1 cellular context compared by ENCODE assay signal in the genomic region with DNA sequence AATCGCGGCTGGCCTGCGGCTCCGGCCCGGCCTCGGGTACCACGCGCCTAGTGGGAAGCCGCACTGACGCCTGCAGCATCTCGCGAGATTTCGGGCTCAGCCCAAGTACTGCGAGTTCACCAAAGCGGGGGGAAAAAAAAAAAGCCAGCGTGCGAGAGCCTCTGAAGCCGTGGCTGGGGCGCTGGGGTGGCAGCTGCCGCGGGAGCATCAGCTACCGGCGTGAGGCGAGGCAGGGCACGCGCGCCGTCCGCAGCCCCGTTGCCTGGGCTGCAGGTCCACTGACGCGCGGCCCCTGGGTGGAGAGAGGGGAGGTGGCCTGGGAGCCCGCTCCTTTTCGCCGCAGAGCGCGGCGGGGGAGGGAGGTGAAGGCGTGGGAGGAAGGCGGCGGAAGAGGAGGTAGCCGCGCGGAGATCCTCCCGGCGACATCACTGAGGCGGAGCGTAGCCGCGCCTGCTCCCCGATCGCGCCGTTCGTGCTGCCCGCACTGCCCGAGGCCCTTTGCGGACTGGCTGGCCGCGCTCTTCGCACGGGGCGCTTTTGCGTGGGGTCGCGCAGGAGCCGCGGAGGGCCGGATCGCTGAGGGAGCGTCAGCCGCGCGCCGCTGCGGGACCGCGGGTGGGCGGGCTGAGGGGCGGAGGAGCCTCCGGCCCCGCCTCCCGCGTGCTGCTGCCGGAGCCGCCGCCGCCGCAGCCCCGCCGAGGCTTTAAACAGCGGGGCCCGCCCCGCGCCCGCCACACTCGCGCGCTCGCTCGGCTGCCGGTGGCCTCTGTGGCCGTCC.
TF ChIP-seq lines count a peak whose summit lies in the region.

A gene (plus strand): TSS at position 734 of the 778 bp plus-strand sequence. CDS start 189 bp downstream, outside the sequence.

TF ChIP-seq in HepG2, 621 proteins besides CTCF, POLR2A, EP300 and RAD21 (continued from another document and continues in another):
- TF ChIP-seq, protein P1, sequence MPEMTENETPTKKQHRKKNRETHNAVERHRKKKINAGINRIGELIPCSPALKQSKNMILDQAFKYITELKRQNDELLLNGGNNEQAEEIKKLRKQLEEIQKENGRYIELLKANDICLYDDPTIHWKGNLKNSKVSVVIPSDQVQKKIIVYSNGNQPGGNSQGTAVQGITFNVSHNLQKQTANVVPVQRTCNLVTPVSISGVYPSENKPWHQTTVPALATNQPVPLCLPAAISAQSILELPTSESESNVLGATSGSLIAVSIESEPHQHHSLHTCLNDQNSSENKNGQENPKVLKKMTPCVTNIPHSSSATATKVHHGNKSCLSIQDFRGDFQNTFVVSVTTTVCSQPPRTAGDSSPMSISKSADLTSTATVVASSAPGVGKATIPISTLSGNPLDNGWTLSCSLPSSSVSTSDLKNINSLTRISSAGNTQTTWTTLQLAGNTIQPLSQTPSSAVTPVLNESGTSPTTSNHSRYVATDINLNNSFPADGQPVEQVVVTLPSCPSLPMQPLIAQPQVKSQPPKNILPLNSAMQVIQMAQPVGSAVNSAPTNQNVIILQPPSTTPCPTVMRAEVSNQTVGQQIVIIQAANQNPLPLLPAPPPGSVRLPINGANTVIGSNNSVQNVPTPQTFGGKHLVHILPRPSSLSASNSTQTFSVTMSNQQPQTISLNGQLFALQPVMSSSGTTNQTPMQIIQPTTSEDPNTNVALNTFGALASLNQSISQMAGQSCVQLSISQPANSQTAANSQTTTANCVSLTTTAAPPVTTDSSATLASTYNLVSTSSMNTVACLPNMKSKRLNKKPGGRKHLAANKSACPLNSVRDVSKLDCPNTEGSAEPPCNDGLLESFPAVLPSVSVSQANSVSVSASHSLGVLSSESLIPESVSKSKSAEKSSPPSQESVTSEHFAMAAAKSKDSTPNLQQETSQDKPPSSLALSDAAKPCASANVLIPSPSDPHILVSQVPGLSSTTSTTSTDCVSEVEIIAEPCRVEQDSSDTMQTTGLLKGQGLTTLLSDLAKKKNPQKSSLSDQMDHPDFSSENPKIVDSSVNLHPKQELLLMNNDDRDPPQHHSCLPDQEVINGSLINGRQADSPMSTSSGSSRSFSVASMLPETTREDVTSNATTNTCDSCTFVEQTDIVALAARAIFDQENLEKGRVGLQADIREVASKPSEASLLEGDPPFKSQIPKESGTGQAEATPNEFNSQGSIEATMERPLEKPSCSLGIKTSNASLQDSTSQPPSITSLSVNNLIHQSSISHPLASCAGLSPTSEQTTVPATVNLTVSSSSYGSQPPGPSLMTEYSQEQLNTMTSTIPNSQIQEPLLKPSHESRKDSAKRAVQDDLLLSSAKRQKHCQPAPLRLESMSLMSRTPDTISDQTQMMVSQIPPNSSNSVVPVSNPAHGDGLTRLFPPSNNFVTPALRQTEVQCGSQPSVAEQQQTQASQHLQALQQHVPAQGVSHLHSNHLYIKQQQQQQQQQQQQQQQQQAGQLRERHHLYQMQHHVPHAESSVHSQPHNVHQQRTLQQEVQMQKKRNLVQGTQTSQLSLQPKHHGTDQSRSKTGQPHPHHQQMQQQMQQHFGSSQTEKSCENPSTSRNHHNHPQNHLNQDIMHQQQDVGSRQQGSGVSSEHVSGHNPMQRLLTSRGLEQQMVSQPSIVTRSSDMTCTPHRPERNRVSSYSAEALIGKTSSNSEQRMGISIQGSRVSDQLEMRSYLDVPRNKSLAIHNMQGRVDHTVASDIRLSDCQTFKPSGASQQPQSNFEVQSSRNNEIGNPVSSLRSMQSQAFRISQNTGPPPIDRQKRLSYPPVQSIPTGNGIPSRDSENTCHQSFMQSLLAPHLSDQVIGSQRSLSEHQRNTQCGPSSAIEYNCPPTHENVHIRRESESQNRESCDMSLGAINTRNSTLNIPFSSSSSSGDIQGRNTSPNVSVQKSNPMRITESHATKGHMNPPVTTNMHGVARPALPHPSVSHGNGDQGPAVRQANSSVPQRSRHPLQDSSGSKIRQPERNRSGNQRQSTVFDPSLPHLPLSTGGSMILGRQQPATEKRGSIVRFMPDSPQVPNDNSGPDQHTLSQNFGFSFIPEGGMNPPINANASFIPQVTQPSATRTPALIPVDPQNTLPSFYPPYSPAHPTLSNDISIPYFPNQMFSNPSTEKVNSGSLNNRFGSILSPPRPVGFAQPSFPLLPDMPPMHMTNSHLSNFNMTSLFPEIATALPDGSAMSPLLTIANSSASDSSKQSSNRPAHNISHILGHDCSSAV (CRISPR knock-in tag; IDR thresholded peaks at IDR 0.05; ENCODE audit: borderline replicate concordance), result no peak
- peak; percentile 71 for TF ChIP-seq POGZ (CRISPR knock-in tag; IDR thresholded peaks at IDR 0.05)
- no peak for TF ChIP-seq SRSF1 (optimal IDR thresholded peaks at IDR 0.05; ENCODE audit: low read depth, low read length)
- no peak for TF ChIP-seq ZFP36L1 (CRISPR knock-in tag; IDR thresholded peaks at IDR 0.05)
- TF ChIP-seq TGIF2 (CRISPR knock-in tag; IDR thresholded peaks at IDR 0.05), result no peak
- TF ChIP-seq ZNF816 (CRISPR knock-in tag; IDR thresholded peaks at IDR 0.05; ENCODE audit: borderline replicate concordance), result no peak
- no peak for TF ChIP-seq SNRNP70 (IDR thresholded peaks at IDR 0.05; ENCODE audit: low read depth, low read length)
- TF ChIP-seq SALL1 (CRISPR knock-in tag; IDR thresholded peaks at IDR 0.05), result peak; percentile 67
- TF ChIP-seq EHMT2 (IDR thresholded peaks at IDR 0.05; ENCODE audit: borderline replicate concordance, low read depth, low read length), result no peak
- no peak for TF ChIP-seq TBX2 (CRISPR knock-in tag; IDR thresholded peaks at IDR 0.05; ENCODE audit: borderline replicate concordance)
- TF ChIP-seq ZFP37 (CRISPR knock-in tag; IDR thresholded peaks at IDR 0.05; ENCODE audit: borderline replicate concordance), result no peak
- TF ChIP-seq MATR3 (CRISPR knock-in tag; IDR thresholded peaks at IDR 0.05), result no peak
- no peak for TF ChIP-seq SP5 (CRISPR knock-in tag; IDR thresholded peaks at IDR 0.05; ENCODE audit: borderline replicate concordance, low read depth)
- peak; percentile 54; the same call in 1 of the 2 replicates for TF ChIP-seq ZNF430 (CRISPR knock-in tag; IDR thresholded peaks at IDR 0.05)
- TF ChIP-seq, protein P2, sequence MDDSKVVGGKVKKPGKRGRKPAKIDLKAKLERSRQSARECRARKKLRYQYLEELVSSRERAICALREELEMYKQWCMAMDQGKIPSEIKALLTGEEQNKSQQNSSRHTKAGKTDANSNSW (CRISPR knock-in tag; IDR thresholded peaks at IDR 0.05; ENCODE audit: borderline replicate concordance), result no peak
- TF ChIP-seq, protein P3, sequence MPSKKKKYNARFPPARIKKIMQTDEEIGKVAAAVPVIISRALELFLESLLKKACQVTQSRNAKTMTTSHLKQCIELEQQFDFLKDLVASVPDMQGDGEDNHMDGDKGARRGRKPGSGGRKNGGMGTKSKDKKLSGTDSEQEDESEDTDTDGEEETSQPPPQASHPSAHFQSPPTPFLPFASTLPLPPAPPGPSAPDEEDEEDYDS (CRISPR knock-in tag; IDR thresholded peaks at IDR 0.05), result no peak
- no peak for TF ChIP-seq TOPORS (CRISPR knock-in tag; IDR thresholded peaks at IDR 0.05)
- TF ChIP-seq, protein P4, sequence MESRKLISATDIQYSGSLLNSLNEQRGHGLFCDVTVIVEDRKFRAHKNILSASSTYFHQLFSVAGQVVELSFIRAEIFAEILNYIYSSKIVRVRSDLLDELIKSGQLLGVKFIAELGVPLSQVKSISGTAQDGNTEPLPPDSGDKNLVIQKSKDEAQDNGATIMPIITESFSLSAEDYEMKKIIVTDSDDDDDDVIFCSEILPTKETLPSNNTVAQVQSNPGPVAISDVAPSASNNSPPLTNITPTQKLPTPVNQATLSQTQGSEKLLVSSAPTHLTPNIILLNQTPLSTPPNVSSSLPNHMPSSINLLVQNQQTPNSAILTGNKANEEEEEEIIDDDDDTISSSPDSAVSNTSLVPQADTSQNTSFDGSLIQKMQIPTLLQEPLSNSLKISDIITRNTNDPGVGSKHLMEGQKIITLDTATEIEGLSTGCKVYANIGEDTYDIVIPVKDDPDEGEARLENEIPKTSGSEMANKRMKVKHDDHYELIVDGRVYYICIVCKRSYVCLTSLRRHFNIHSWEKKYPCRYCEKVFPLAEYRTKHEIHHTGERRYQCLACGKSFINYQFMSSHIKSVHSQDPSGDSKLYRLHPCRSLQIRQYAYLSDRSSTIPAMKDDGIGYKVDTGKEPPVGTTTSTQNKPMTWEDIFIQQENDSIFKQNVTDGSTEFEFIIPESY (CRISPR knock-in tag; IDR thresholded peaks at IDR 0.05), result no peak
- peak; percentile 36; the same call in 1 of the 2 replicates for TF ChIP-seq HOXD1 (CRISPR knock-in tag; IDR thresholded peaks at IDR 0.05)
- TF ChIP-seq KLF16 (CRISPR knock-in tag; IDR thresholded peaks at IDR 0.05), result 0 out of 4 replicates have a peak, but pooled peaks of 1 of the 2 experiments have one; percentile 36
- no peak for TF ChIP-seq ZSCAN31 (CRISPR knock-in tag; IDR thresholded peaks at IDR 0.05; ENCODE audit: low read depth)
- TF ChIP-seq ZEB1 (IDR thresholded peaks at IDR 0.05; ENCODE audit: insufficient replicate concordance, low read depth), result no peak
- no peak for TF ChIP-seq ZNF549 (CRISPR knock-in tag; IDR thresholded peaks at IDR 0.05)
- no peak; the same call in 1 of the 2 replicates for TF ChIP-seq GFI1 (CRISPR knock-in tag; IDR thresholded peaks at IDR 0.05; ENCODE audit: borderline replicate concordance)
- TF ChIP-seq, protein P5, sequence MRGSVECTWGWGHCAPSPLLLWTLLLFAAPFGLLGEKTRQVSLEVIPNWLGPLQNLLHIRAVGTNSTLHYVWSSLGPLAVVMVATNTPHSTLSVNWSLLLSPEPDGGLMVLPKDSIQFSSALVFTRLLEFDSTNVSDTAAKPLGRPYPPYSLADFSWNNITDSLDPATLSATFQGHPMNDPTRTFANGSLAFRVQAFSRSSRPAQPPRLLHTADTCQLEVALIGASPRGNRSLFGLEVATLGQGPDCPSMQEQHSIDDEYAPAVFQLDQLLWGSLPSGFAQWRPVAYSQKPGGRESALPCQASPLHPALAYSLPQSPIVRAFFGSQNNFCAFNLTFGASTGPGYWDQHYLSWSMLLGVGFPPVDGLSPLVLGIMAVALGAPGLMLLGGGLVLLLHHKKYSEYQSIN (CRISPR knock-in tag; IDR thresholded peaks at IDR 0.05; ENCODE audit: borderline replicate concordance), result 0 out of 2 replicates have a peak, but pooled peaks have one; percentile 49
- TF ChIP-seq PHF21A (CRISPR knock-in tag; IDR thresholded peaks at IDR 0.05), result 0 out of 2 replicates have a peak, but pooled peaks have one; percentile 21
- 0 out of 2 replicates have a peak, but pooled peaks have one; percentile 70 for TF ChIP-seq ZNF607 (CRISPR knock-in tag; IDR thresholded peaks at IDR 0.05; ENCODE audit: borderline replicate concordance)
- no peak for TF ChIP-seq NR2F6 (IDR thresholded peaks at IDR 0.05)
- no peak for TF ChIP-seq NR2F6 (CRISPR knock-in tag; IDR thresholded peaks at IDR 0.05)
- TF ChIP-seq FOSL2 (CRISPR knock-in tag; IDR thresholded peaks at IDR 0.05), result 0 out of 2 replicates have a peak, but pooled peaks have one; percentile 9
- 0 out of 2 replicates have a peak, but pooled peaks have one; percentile 46 for TF ChIP-seq ZNF724P (CRISPR knock-in tag; IDR thresholded peaks at IDR 0.05; ENCODE audit: borderline replicate concordance)
- TF ChIP-seq ATF7-NPFF (CRISPR knock-in tag; IDR thresholded peaks at IDR 0.05; ENCODE audit: low read depth), result peak; percentile 42; the same call in 1 of the 2 replicates
- TF ChIP-seq ZNF841 (CRISPR knock-in tag; IDR thresholded peaks at IDR 0.05; ENCODE audit: borderline replicate concordance), result no peak
- no peak for TF ChIP-seq ETV6 (CRISPR knock-in tag; conservative IDR thresholded peaks at IDR 0.05)
- TF ChIP-seq ZNF543 (CRISPR knock-in tag; IDR thresholded peaks at IDR 0.05), result peak; percentile 31; the same call in 1 of the 2 replicates
- TF ChIP-seq, protein P6, sequence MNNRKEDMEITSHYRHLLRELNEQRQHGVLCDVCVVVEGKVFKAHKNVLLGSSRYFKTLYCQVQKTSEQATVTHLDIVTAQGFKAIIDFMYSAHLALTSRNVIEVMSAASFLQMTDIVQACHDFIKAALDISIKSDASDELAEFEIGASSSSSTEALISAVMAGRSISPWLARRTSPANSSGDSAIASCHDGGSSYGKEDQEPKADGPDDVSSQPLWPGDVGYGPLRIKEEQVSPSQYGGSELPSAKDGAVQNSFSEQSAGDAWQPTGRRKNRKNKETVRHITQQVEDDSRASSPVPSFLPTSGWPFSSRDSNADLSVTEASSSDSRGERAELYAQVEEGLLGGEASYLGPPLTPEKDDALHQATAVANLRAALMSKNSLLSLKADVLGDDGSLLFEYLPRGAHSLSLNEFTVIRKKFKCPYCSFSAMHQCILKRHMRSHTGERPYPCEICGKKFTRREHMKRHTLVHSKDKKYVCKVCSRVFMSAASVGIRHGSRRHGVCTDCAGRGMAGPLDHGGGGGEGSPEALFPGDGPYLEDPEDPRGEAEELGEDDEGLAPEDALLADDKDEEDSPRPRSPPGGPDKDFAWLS (CRISPR knock-in tag; IDR thresholded peaks at IDR 0.05; ENCODE audit: borderline replicate concordance), result no peak
- no peak for TF ChIP-seq ZNF335 (CRISPR knock-in tag; IDR thresholded peaks at IDR 0.05)
- no peak for TF ChIP-seq ZNF678 (CRISPR knock-in tag; IDR thresholded peaks at IDR 0.05)
- no peak for TF ChIP-seq ZNF460 (CRISPR knock-in tag; IDR thresholded peaks at IDR 0.05; ENCODE audit: borderline replicate concordance)
- TF ChIP-seq, protein P7, sequence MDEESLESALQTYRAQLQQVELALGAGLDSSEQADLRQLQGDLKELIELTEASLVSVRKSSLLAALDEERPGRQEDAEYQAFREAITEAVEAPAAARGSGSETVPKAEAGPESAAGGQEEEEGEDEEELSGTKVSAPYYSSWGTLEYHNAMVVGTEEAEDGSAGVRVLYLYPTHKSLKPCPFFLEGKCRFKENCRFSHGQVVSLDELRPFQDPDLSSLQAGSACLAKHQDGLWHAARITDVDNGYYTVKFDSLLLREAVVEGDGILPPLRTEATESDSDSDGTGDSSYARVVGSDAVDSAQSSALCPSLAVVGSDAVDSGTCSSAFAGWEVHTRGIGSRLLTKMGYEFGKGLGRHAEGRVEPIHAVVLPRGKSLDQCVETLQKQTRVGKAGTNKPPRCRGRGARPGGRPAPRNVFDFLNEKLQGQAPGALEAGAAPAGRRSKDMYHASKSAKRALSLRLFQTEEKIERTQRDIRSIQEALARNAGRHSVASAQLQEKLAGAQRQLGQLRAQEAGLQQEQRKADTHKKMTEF (CRISPR knock-in tag; IDR thresholded peaks at IDR 0.05), result peak; percentile 18; the same call in 1 of the 2 replicates
- TF ChIP-seq, protein P8, sequence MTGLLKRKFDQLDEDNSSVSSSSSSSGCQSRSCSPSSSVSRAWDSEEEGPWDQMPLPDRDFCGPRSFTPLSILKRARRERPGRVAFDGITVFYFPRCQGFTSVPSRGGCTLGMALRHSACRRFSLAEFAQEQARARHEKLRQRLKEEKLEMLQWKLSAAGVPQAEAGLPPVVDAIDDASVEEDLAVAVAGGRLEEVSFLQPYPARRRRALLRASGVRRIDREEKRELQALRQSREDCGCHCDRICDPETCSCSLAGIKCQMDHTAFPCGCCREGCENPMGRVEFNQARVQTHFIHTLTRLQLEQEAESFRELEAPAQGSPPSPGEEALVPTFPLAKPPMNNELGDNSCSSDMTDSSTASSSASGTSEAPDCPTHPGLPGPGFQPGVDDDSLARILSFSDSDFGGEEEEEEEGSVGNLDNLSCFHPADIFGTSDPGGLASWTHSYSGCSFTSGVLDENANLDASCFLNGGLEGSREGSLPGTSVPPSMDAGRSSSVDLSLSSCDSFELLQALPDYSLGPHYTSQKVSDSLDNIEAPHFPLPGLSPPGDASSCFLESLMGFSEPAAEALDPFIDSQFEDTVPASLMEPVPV (CRISPR knock-in tag; IDR thresholded peaks at IDR 0.05), result 0 out of 2 replicates have a peak, but pooled peaks have one; percentile 29
- no peak for TF ChIP-seq NONO (IDR thresholded peaks at IDR 0.05)
- TF ChIP-seq NONO (CRISPR knock-in tag; conservative IDR thresholded peaks at IDR 0.05), result 0 out of 2 replicates have a peak, but pooled peaks have one; percentile 44
- TF ChIP-seq FOXC1 (CRISPR knock-in tag; IDR thresholded peaks at IDR 0.05; ENCODE audit: borderline replicate concordance), result peak; percentile 42; the same call in 1 of the 2 replicates
- no peak for TF ChIP-seq STAT5B (CRISPR knock-in tag; IDR thresholded peaks at IDR 0.05)
- no peak for TF ChIP-seq PAF1 (CRISPR knock-in tag; IDR thresholded peaks at IDR 0.05)
